In genomic region chr12:72433298-72433697, GRCh38 we compare ENCODE assay signal across 22 cellular contexts.
DNase-seq lines count a peak whose midpoint lies in the region; ATAC-seq, FAIRE-seq and TF ChIP-seq lines count a peak whose summit lies in the region.
"Had no signal": no experiment of that assay in that cellular context is flagged by ENCODE, and none has a peak within 500 bp of the region (broad histone marks: within the 10 kb centered on the region; RNA-seq: fewer than 3 reads in every experiment).

No MANE protein-coding gene starts in this region.

- no peak overlapping the region for H3K9ac ChIP-seq in duodenal mucosa (ENCODE audit: low read depth in 1 of 2, low read length in 2 of 2)
- H3K9ac ChIP-seq: BLaER1 had no signal

- TF ChIP-seq POLR2A in Peyer's patch (IDR thresholded peaks at IDR 0.05): no peak
- TF ChIP-seq POLR2A in gastroesophageal sphincter (IDR thresholded peaks at IDR 0.05): no peak

- intact Hi-C loops in left colon (cut with DNase I, micrococcal nuclease): no loop called here

- peak; percentile 81 for ATAC-seq in left colon
- ATAC-seq in gastroesophageal sphincter: no peak
- no peak for ATAC-seq in GM19455 (IDR thresholded peaks at IDR 0.05; ENCODE audit: unreplicated experiment)
- no peak for ATAC-seq in HG02623 (IDR thresholded peaks at IDR 0.05; ENCODE audit: unreplicated experiment)
- ATAC-seq: CD8-positive, alpha-beta T cell; GM23338; HCT116 had no signal

- H3K4me1 ChIP-seq in Peyer's patch: no peaks in the 10 kb centered on the region
- peaks cover 7 to 14% of the 10 kb centered on the region in 2 donors for H3K4me1 ChIP-seq in duodenal mucosa (ENCODE audit: control insufficient read depth in 1 of 2, insufficient read depth in 2 of 2, low read length in 2 of 2)
- no peaks in the 10 kb centered on the region for H3K4me1 ChIP-seq in small intestine (ENCODE audit: control insufficient read depth in 2 of 2, insufficient read depth in 1 of 2, low read depth in 1 of 2, low read length in 1 of 2)
- no peaks in the 10 kb centered on the region for H3K4me1 ChIP-seq in gastroesophageal sphincter
- H3K4me1 ChIP-seq: BLaER1 had no signal

- H3K27me3 ChIP-seq in Peyer's patch (no peaks in the 10 kb centered on the region), duodenal mucosa (ENCODE audit: control insufficient read depth in 1 of 2, insufficient read depth in 2 of 2, low read length in 2 of 2) (no peaks in the 10 kb centered on the region), small intestine (ENCODE audit: control insufficient read depth in 2 of 2, insufficient read depth in 2 of 2, low read length in 2 of 2) (no peaks in the 10 kb centered on the region), gastroesophageal sphincter (no peaks in the 10 kb centered on the region)
- H3K27me3 ChIP-seq: BLaER1 had no signal

- H3K36me3 ChIP-seq in Peyer's patch (no peaks in the 10 kb centered on the region), duodenal mucosa (ENCODE audit: control insufficient read depth in 1 of 2, insufficient read depth in 2 of 2, low read length in 2 of 2) (no peaks in the 10 kb centered on the region), small intestine (ENCODE audit: control insufficient read depth in 2 of 2, insufficient read depth in 2 of 2, low read length in 2 of 2) (no peaks in the 10 kb centered on the region), gastroesophageal sphincter (no peaks in the 10 kb centered on the region)
- H3K36me3 ChIP-seq: BLaER1 had no signal

- H3K27ac ChIP-seq in Peyer's patch: peak overlapping the region in 2 of 4 donors; percentile 4 to 73
- no peak overlapping the region for H3K27ac ChIP-seq in duodenal mucosa (ENCODE audit: low read depth, low read length)
- peak overlapping the region in 1 of 2 donors; percentile 55 for H3K27ac ChIP-seq in small intestine (ENCODE audit: low read depth in 1 of 2, low read length in 1 of 2)
- no peak overlapping the region for H3K27ac ChIP-seq in gastroesophageal sphincter
- H3K27ac ChIP-seq: BLaER1, C4-2B had no signal

- no peak for FAIRE-seq in small intestine (lab: Jason Lieb, UNC)
- FAIRE-seq: A204.1, G401.6, GM12892, GM19239 had no signal

- TF ChIP-seq EP300 in gastroesophageal sphincter (IDR thresholded peaks at IDR 0.05): no peak

- no peak for TF ChIP-seq CTCF in Peyer's patch (IDR thresholded peaks at IDR 0.05)
- no peak for TF ChIP-seq CTCF in gastroesophageal sphincter (IDR thresholded peaks at IDR 0.05)

- no peaks in the 10 kb centered on the region for H3K9me3 ChIP-seq in Peyer's patch
- no peaks in the 10 kb centered on the region for H3K9me3 ChIP-seq in duodenal mucosa (ENCODE audit: control insufficient read depth in 1 of 2, low read length in 2 of 2)
- H3K9me3 ChIP-seq in small intestine (ENCODE audit: control insufficient read depth, low read depth): no peaks in the 10 kb centered on the region
- no peaks in the 10 kb centered on the region for H3K9me3 ChIP-seq in gastroesophageal sphincter
- H3K9me3 ChIP-seq: BLaER1, Caco-2 had no signal

- DNase-seq in Peyer's patch (peak in 2 of 3 donors; percentile 44 to 68), left colon (peak; percentile 23 to 26), small intestine (peak; percentile 59)
- no peak for DNase-seq in stimulated activated CD4-positive, alpha-beta T cell treated with anti-CD3 and anti-CD28 coated beads, Interleukin-15, amount 100 ng/mL, for 24 hours
- DNase-seq: Caco-2; CD4-positive, CD25-positive, alpha-beta regulatory T cell; CD8-positive, alpha-beta T cell; DMS153; DND-41; H9 had no signal

- 14 to 48% (median 21%) methylated on average over 1 of the region's 1 CpG for WGBS in small intestine, 3 donors
- 78% methylated on average over 1 of the region's 1 CpG; no CpG with 5 or more reads in 1 of the 2 donors for WGBS in gastroesophageal sphincter (ENCODE audit: low coverage in 1 of 2), 2 donors

- peak overlapping the region in 2 of 4 donors; percentile 14 to 47 for H3K4me3 ChIP-seq in Peyer's patch
- peak overlapping the region; percentile 13 to 73 for H3K4me3 ChIP-seq in duodenal mucosa (ENCODE audit: low read depth in 1 of 2, low read length in 2 of 2)
- H3K4me3 ChIP-seq in small intestine (ENCODE audit: low read depth in 1 of 2, low read length in 2 of 2): peak overlapping the region in 1 of 2 donors; percentile 30
- no peak overlapping the region for H3K4me3 ChIP-seq in gastroesophageal sphincter
- H3K4me3 ChIP-seq: BLaER1, GM23338 had no signal

Comparison
In these comparisons a context has a peak if more than half of its experiments do, and no peak if none do; other contexts are left out.
1. H3K4me3 ChIP-seq: peak in duodenal mucosa (2 of 2); none in gastroesophageal sphincter (0 of 2).